ENCODE assay signal across 1 cellular context in genomic region chr6:116389357-116389756, GRCh38.
TF ChIP-seq lines count a peak whose summit lies in the region.

No MANE protein-coding gene starts in this region.

TF ChIP-seq in GM12878, 131 proteins besides CTCF, POLR2A, EP300 and RAD21:
- peak; percentile 58; the same call in 1 of the 2 replicates for TF ChIP-seq ZNF592 (IDR thresholded peaks at IDR 0.05)
- no peak for TF ChIP-seq NBN (IDR thresholded peaks at IDR 0.05)
- TF ChIP-seq RUNX3 (IDR thresholded peaks at IDR 0.05; ENCODE audit: low read length), result 0 out of 2 replicates have a peak, but pooled peaks have one; percentile 2
- TF ChIP-seq TCF12 (IDR thresholded peaks at IDR 0.05; ENCODE audit: low read depth, low read length), result no peak
